Comparison of ENCODE assay signal across 13 cellular contexts in genomic region chr12:2294651-2295475, GRCh38.
A peak's percentile ranks its signal among the peaks of the same experiment; 100 is the strongest.
DNase-seq lines count a peak whose midpoint lies in the region; ATAC-seq and TF ChIP-seq lines count a peak whose summit lies in the region.
"Had no signal": no experiment of that assay in that cellular context is flagged by ENCODE, and none has a peak within 500 bp of the region (broad histone marks: within the 10 kb centered on the region; RNA-seq: fewer than 3 reads in every experiment).

No MANE protein-coding gene starts in this region.

- H3K9me3 ChIP-seq in liver (ENCODE audit: control insufficient read depth in 4 of 4, low read length in 3 of 4) (no peaks in the 10 kb centered on the region), upper lobe of right lung (no peaks in the 10 kb centered on the region)
- H3K9me3 ChIP-seq: adrenal gland had no signal

- no peaks in the 10 kb centered on the region for H3K4me1 ChIP-seq in liver (ENCODE audit: control insufficient read depth in 4 of 4, insufficient read depth in 4 of 4, low read length in 3 of 4)
- peaks cover 22% of the 10 kb centered on the region for H3K4me1 ChIP-seq in upper lobe of right lung
- H3K4me1 ChIP-seq: adrenal gland, parathyroid adenoma had no signal

- no peak overlapping the region for H3K9ac ChIP-seq in liver (ENCODE audit: low read depth in 1 of 2, low read length in 2 of 2)
- H3K9ac ChIP-seq: parathyroid adenoma had no signal

- peak; percentile 31 for DNase-seq in NK-92 treated with Interleukin-12 subunit alpha and Interleukin-12 subunit beta, amount 100 ng/mL, for 24 hours (lab: John Stamatoyannopoulos, UW)
- DNase-seq in NK-92 (lab: John Stamatoyannopoulos, UW; ENCODE audit: unreplicated experiment): no peak
- peak; percentile 77 for DNase-seq in amniotic epithelial cell (ENCODE audit: low read depth)
- DNase-seq in upper lobe of right lung: peak; percentile 86
- no peak for DNase-seq in germinal center (ENCODE audit: low spot score)
- no peak for DNase-seq in activated CD8-positive, alpha-beta memory T cell treated with anti-CD3 and anti-CD28 coated beads, Interleukin-2, amount 50 U/mL, for 48 hours
- no peak for DNase-seq in NCI-H748 (lab: John Stamatoyannopoulos, UW; ENCODE audit: unreplicated experiment)
- DNase-seq: NCI-H345 had no signal

- intact Hi-C loops in upper lobe of right lung (cut with DNase I): no loop called here

- H3K4me3 ChIP-seq in liver (ENCODE audit: low read depth in 1 of 3, low read length in 3 of 3) (no peak overlapping the region), upper lobe of right lung (no peak overlapping the region)
- H3K4me3 ChIP-seq: adrenal gland had no signal

- TF ChIP-seq CTCF in liver (IDR thresholded peaks at IDR 0.05; ENCODE audit: low read depth, low read length, missing input control) (no peak), upper lobe of right lung (IDR thresholded peaks at IDR 0.05) (no peak)

- TF ChIP-seq RAD21 in liver (IDR thresholded peaks at IDR 0.05): no peak

- no peaks in the 10 kb centered on the region for H3K27me3 ChIP-seq in liver (ENCODE audit: control insufficient read depth in 4 of 4, insufficient read depth in 4 of 4, low read length in 3 of 4)
- H3K27me3 ChIP-seq in upper lobe of right lung: no peaks in the 10 kb centered on the region
- H3K27me3 ChIP-seq: adrenal gland had no signal

- 61% methylated on average over 20 of the region's 20 CpGs for WGBS in liver

- peak; percentile 76 for ATAC-seq in upper lobe of right lung

- no peaks in the 10 kb centered on the region for H3K36me3 ChIP-seq in liver (ENCODE audit: control insufficient read depth in 4 of 4, insufficient read depth in 3 of 4, low read depth in 1 of 4, low read length in 3 of 4)
- H3K36me3 ChIP-seq in upper lobe of right lung: no peaks in the 10 kb centered on the region
- H3K36me3 ChIP-seq: adrenal gland had no signal

- H3K27ac ChIP-seq in liver (ENCODE audit: low read depth in 1 of 2, low read length in 2 of 2) (peak overlapping the region in 1 of 2 donors; percentile 3), upper lobe of right lung (peak overlapping the region; percentile 9)
- H3K27ac ChIP-seq: 22Rv1, adrenal gland, parathyroid adenoma, VCaP had no signal

TF ChIP-seq in liver, 16 proteins besides CTCF, POLR2A, EP300 and RAD21:
- no peak for TF ChIP-seq NR2F2 (IDR thresholded peaks at IDR 0.05)
- no peak for TF ChIP-seq EGR1 (IDR thresholded peaks at IDR 0.05; ENCODE audit: low read depth in 2 of 2)
- no peak for TF ChIP-seq REST (IDR thresholded peaks at IDR 0.05)
- no peak for TF ChIP-seq RXRA (IDR thresholded peaks at IDR 0.05)
- peak in 1 of 2 donors; percentile 26 for TF ChIP-seq HNF4A (conservative IDR thresholded peaks at IDR 0.05)
- TF ChIP-seq HNF4G (IDR thresholded peaks at IDR 0.05): no peak
- no peak for TF ChIP-seq FOXA2 (IDR thresholded peaks at IDR 0.05)
- peak in 1 of 2 donors; percentile 68 for TF ChIP-seq JUND (IDR thresholded peaks at IDR 0.05)
- TF ChIP-seq YY1 (IDR thresholded peaks at IDR 0.05): no peak
- no peak for TF ChIP-seq GABPA (IDR thresholded peaks at IDR 0.05 in 1 of 2, conservative IDR thresholded peaks at IDR 0.05 in 1 of 2)
- TF ChIP-seq FOXA1 (IDR thresholded peaks at IDR 0.05): no peak
- TF ChIP-seq SP1 (IDR thresholded peaks at IDR 0.05): no peak
- TF ChIP-seq TAF1 (conservative IDR thresholded peaks at IDR 0.05): no peak
- TF ChIP-seq MAX (IDR thresholded peaks at IDR 0.05): peak; percentile 28

Comparison
In these comparisons a context has a peak if more than half of its experiments do, and no peak if none do; other contexts are left out.
1. DNase-seq: peak in NK-92 treated with Interleukin-12 subunit alpha and Interleukin-12 subunit beta, amount 100 ng/mL, for 24 hours (single experiment), amniotic epithelial cell (single experiment) and upper lobe of right lung (single experiment); none in NK-92 (single experiment), germinal center (single experiment), activated CD8-positive, alpha-beta memory T cell treated with anti-CD3 and anti-CD28 coated beads, Interleukin-2, amount 50 U/mL, for 48 hours (single experiment) and NCI-H748 (single experiment).